Comparison of ENCODE assay signal across 9 cellular contexts in the genomic region with DNA sequence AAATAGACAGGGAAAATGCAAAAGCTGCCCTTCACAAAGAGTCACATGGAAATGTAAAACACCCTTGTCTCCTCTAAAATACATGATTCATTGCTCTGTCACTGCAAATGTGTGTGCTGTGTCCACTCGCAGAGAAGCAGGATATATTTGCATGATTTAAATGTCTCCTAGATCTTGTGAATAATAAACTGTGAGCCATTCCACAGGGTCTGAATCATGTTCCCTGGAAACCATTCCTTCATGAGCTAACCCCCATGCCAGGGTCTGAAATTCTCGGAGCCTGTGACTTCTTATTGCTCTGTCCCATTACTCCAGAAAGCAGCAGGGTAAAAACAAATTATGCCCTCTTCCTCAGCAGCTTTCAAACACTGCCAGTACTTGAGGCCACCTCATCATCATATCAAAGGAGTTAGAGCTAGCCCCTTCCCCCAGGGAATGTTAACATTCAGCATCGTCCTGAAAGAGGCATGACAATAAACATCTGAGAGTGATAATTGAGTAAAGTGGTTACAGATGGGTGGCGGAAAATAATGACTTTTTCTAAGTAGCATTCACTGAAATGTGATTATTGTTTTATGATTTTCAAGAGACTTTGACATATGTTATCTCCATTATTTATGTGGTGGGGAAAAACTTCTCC. TPM values are rescaled to one million over a fixed set of nuclear protein-coding genes. Genes with fewer than 3 reads are reported as not detected.
DNase-seq lines count a peak whose midpoint lies in the region; ATAC-seq and TF ChIP-seq lines count a peak whose summit lies in the region.
"Had no signal": no experiment of that assay in that cellular context is flagged by ENCODE, and none has a peak within 500 bp of the region (broad histone marks: within the 10 kb centered on the region; RNA-seq: fewer than 3 reads in every experiment).

No MANE protein-coding gene starts in this region.

- no peaks in the 10 kb centered on the region for H3K4me1 ChIP-seq in upper lobe of right lung

- TF ChIP-seq CTCF in osteocyte (IDR thresholded peaks at IDR 0.05): no peak
- TF ChIP-seq CTCF in upper lobe of right lung (IDR thresholded peaks at IDR 0.05): no peak

- ATAC-seq in esophagus mucosa (peak; percentile 76), upper lobe of right lung (no peak)

- no peak overlapping the region for H3K4me3 Mint-ChIP-seq in osteocyte (ENCODE audit: unreplicated experiment)

- peak overlapping the region; percentile 46 for H3K27ac Mint-ChIP-seq in osteocyte (ENCODE audit: unreplicated experiment)

- H3K4me3 ChIP-seq in H7 (ENCODE audit: insufficient read depth, low read depth, low read length) (no peak overlapping the region), upper lobe of right lung (no peak overlapping the region)

- H3K9me3 ChIP-seq in upper lobe of right lung: no peaks in the 10 kb centered on the region

- peak; percentile 54 for DNase-seq in H7
- peak; percentile 93 to 97 for DNase-seq in NCI-H526 (lab: John Stamatoyannopoulos, UW)
- no peak for DNase-seq in osteocyte (ENCODE audit: extremely low spot score, unreplicated experiment)
- DNase-seq in upper lobe of right lung: no peak
- DNase-seq in LoVo (ENCODE audit: low spot score): no peak
- no peak for DNase-seq in stimulated activated CD8-positive, alpha-beta memory T cell treated with anti-CD3 and anti-CD28 coated beads, Interleukin-4, amount 100 ng/mL, for 48 hours
- DNase-seq in HUDEP-2 (lab: John Stamatoyannopoulos, UW; ENCODE audit: unreplicated experiment in 76 of 76): no peak

- intact Hi-C loops in upper lobe of right lung (cut with DNase I): no loop called here

- H3K27me3 ChIP-seq in H7 (ENCODE audit: control insufficient read depth, insufficient read depth, low read length) (peaks cover 6% of the 10 kb centered on the region), upper lobe of right lung (no peaks in the 10 kb centered on the region)

- H3K4me1 Mint-ChIP-seq in osteocyte (ENCODE audit: unreplicated experiment): peaks cover 16% of the 10 kb centered on the region

- H3K36me3 ChIP-seq in H7 (replicated peaks; ENCODE audit: control insufficient read depth, insufficient read depth, low read length) (no peaks in the 10 kb centered on the region), upper lobe of right lung (no peaks in the 10 kb centered on the region)

- peaks cover 10% of the 10 kb centered on the region for H3K9me3 Mint-ChIP-seq in osteocyte (ENCODE audit: unreplicated experiment)

- H3K27me3 Mint-ChIP-seq in osteocyte (ENCODE audit: unreplicated experiment): peaks cover 4% of the 10 kb centered on the region

- no peak overlapping the region for H3K27ac ChIP-seq in upper lobe of right lung

- H3K36me3 Mint-ChIP-seq in osteocyte (ENCODE audit: unreplicated experiment): no peaks in the 10 kb centered on the region

RNA-seq across cellular contexts. Expression of a gene that starts 11.7 kb away (rescaled TPM):
- 0.10 TPM in 1 of 2 replicates, not detected in the other for total RNA-seq in H7 (2014; rRNA removed; shearing (Covaris generic))
- total RNA-seq in esophagus mucosa: not detected
- not detected in 2 replicates for total RNA-seq in osteocyte
- 0.17 TPM for total RNA-seq in upper lobe of right lung
- total RNA-seq: HT-29 had no signal

Comparison
In these comparisons a context has a peak if more than half of its experiments do, and no peak if none do; other contexts are left out.
1. DNase-seq: peak in H7 (single experiment) and NCI-H526 (2 of 2); none in osteocyte (single experiment), upper lobe of right lung (single experiment), LoVo (single experiment), stimulated activated CD8-positive, alpha-beta memory T cell treated with anti-CD3 and anti-CD28 coated beads, Interleukin-4, amount 100 ng/mL, for 48 hours (single experiment) and HUDEP-2 (0 of 76).